In genomic region chr2:27086722-27087446, GRCh38 we compare ENCODE assay signal across 8 cellular contexts. TPM values are rescaled to one million over a fixed set of nuclear protein-coding genes. Genes with fewer than 3 reads are reported as not detected.
DNase-seq lines count a peak whose midpoint lies in the region; ATAC-seq, FAIRE-seq and TF ChIP-seq lines count a peak whose summit lies in the region.

Gene KHK (plus strand): TSS chr2:27086772. CDS start chr2:27087260, 488 bp downstream.

- H3K4me3 ChIP-seq in Panc1 (ENCODE audit: low read depth in 2 of 2, low read length in 2 of 2) (peak within 1 kb of the TSS; percentile 61 to 86), mucosa of descending colon (peak within 1 kb of the TSS; percentile 28)

- BruUV-seq in Panc1 (replicated peaks; lab: Mats Ljungman, UMichigan): no TSS peak

- peaks cover 43% of the 10 kb centered on the region for H3K4me1 Mint-ChIP-seq in dendritic cell treated with granulocyte-macrophage colony-stimulating factor and Interleukin-4, amounts not matched to agents 40 ng/mL and 50 ng/mL, for 4 days (ENCODE audit: low read depth)

- H3K27ac Mint-ChIP-seq in dendritic cell treated with granulocyte-macrophage colony-stimulating factor and Interleukin-4, amounts not matched to agents 40 ng/mL and 50 ng/mL, for 4 days: peak within 1 kb of the TSS; percentile 89

- H3K36me3 ChIP-seq in Panc1 (ENCODE audit: control insufficient read depth, insufficient read depth, low read length) (no peaks in the 10 kb centered on the region), mucosa of descending colon (ENCODE audit: low read depth) (no peaks in the 10 kb centered on the region)

- FAIRE-seq in urothelium cell line (lab: Jason Lieb, UNC): no peak

- TF ChIP-seq CTCF in 22Rv1 (IDR thresholded peaks at IDR 0.05) (peak; percentile 57), GM10248 (IDR thresholded peaks at IDR 0.05; ENCODE audit: control extremely low read depth, extremely low read depth, low read depth, missing control alignments) (no peak), Panc1 (IDR thresholded peaks at IDR 0.05) (no peak), mucosa of descending colon (IDR thresholded peaks at IDR 0.05) (no peak)

- no peaks in the 10 kb centered on the region for H3K36me3 Mint-ChIP-seq in dendritic cell treated with granulocyte-macrophage colony-stimulating factor and Interleukin-4, amounts not matched to agents 40 ng/mL and 50 ng/mL, for 4 days (ENCODE audit: low read depth)

- intact Hi-C loops in Panc1 (cut with micrococcal nuclease; ENCODE audit: unreplicated experiment): loop anchor here (10.0 kb wide), 1 partner anchor 122 kb away; no protein-coding TSS in a partner anchor
- intact Hi-C loops in dendritic cell treated with granulocyte-macrophage colony-stimulating factor and Interleukin-4, amounts not matched to agents 40 ng/mL and 50 ng/mL, for 4 days (cut with micrococcal nuclease): loop anchor here (5.0 kb wide), 1 partner anchor 125 kb away; the partner anchor contains the start of genes ATRAID and SLC5A6
- intact Hi-C loops in mucosa of descending colon (cut with DNase I, micrococcal nuclease): loop anchor here in 1 of 2 donors (10.0 kb wide), 2 partner anchors 52 to 122 kb away; partner anchors contain the start of gene TMEM214

- H3K9me3 Mint-ChIP-seq in dendritic cell treated with granulocyte-macrophage colony-stimulating factor and Interleukin-4, amounts not matched to agents 40 ng/mL and 50 ng/mL, for 4 days: no peaks in the 10 kb centered on the region

- H3K9me3 ChIP-seq in Panc1 (ENCODE audit: control insufficient read depth, insufficient read depth, low read depth, low read length): no peaks in the 10 kb centered on the region
- no peaks in the 10 kb centered on the region for H3K9me3 ChIP-seq in mucosa of descending colon

- H3K27ac ChIP-seq in 22Rv1: peak within 1 kb of the TSS; percentile 79
- peak within 1 kb of the TSS; percentile 70 for H3K27ac ChIP-seq in Panc1 (ENCODE audit: low read length)

- H3K27me3 ChIP-seq in Panc1 (ENCODE audit: control insufficient read depth, insufficient read depth, low read length): no peaks in the 10 kb centered on the region

- DNase-seq in GM10248 (ENCODE audit: extremely low spot score): peak; percentile 41
- DNase-seq in Panc1 (ENCODE audit: low read depth, low spot score): no peak
- peak; percentile 67 to 85 (median 85) for DNase-seq in mucosa of descending colon
- peak; percentile 73 for DNase-seq in urothelium cell line (ENCODE audit: low spot score)
- DNase-seq in stimulated activated naive CD4-positive, alpha-beta T cell treated with Interleukin-2 at 50 U/mL for 16 hours (lab: John Stamatoyannopoulos, UW): no peak

- POLR2A ChIA-PET in GM10248 (lab: Yijun Ruan, JAX): interaction anchor here (0.9 kb wide), 2 partner anchors 26 to 28 kb away, joined by 3 read pairs; no protein-coding TSS in a partner anchor
- POLR2A ChIA-PET in Panc1 (lab: Charles Lee): no interaction called here

- in situ Hi-C loops in Panc1 (cut with HindIII; ENCODE audit: low pct_unique_long_range_greater_than_20kb, low sequenced_read_pairs): no loop called here

- H3K27me3 Mint-ChIP-seq in dendritic cell treated with granulocyte-macrophage colony-stimulating factor and Interleukin-4, amounts not matched to agents 40 ng/mL and 50 ng/mL, for 4 days: peaks cover 2% of the 10 kb centered on the region

- CTCF ChIA-PET in GM10248 (lab: Yijun Ruan, JAX) (interaction anchor here (0.7 to 9.6 kb wide), 23 partner anchors 11 to 231 kb away, joined by 3 to 105 read pairs (median 4); partner anchors contain the start of genes AGBL5, ATRAID, MAPRE3 and OST4), Panc1 (lab: Charles Lee) (interaction anchor here (0.6 to 1.1 kb wide), 4 partner anchors 105 to 213 kb away, joined by 3 to 5 read pairs (median 3); no protein-coding TSS in a partner anchor)

- H3K4me1 ChIP-seq in Panc1 (ENCODE audit: control insufficient read depth, insufficient read depth, low read length): peaks cover 4% of the 10 kb centered on the region; the same call in 1 of the 2 replicates
- peaks cover 23% of the 10 kb centered on the region for H3K4me1 ChIP-seq in mucosa of descending colon (ENCODE audit: low read depth)

- ATAC-seq in HG02981 (IDR thresholded peaks at IDR 0.05; ENCODE audit: unreplicated experiment) (peak; percentile 2), Panc1 (peak; percentile 45), mucosa of descending colon (peak; percentile 51)

- H3K4me3 Mint-ChIP-seq in dendritic cell treated with granulocyte-macrophage colony-stimulating factor and Interleukin-4, amounts not matched to agents 40 ng/mL and 50 ng/mL, for 4 days: peak within 1 kb of the TSS; percentile 87

RNA-seq across cellular contexts. Expression of gene KHK, which starts in this region (rescaled TPM):
- total RNA-seq in Panc1 (2021; ENCODE audit: unreplicated experiment) (1.5 TPM), mucosa of descending colon (10 to 100 TPM in 1 of 3 donors, 1 to 10 TPM in 2; 6.3 to 14.7 (median 8.1) TPM)
- 2.3 TPM for polyA plus RNA-seq in Panc1 (2012; ENCODE audit: insufficient read length)

Comparison
In these comparisons a context has a peak if more than half of its experiments do, and no peak if none do; other contexts are left out.
1. DNase-seq: peak in GM10248 (single experiment), mucosa of descending colon (3 of 3) and urothelium cell line (single experiment); none in Panc1 (single experiment) and stimulated activated naive CD4-positive, alpha-beta T cell treated with Interleukin-2 at 50 U/mL for 16 hours (single experiment).
2. Peak in every context shown above with its lines, with median percentiles within 50 percentile points of each other: ATAC-seq.